Comparison of ENCODE assay signal across 16 cellular contexts in the genomic region with DNA sequence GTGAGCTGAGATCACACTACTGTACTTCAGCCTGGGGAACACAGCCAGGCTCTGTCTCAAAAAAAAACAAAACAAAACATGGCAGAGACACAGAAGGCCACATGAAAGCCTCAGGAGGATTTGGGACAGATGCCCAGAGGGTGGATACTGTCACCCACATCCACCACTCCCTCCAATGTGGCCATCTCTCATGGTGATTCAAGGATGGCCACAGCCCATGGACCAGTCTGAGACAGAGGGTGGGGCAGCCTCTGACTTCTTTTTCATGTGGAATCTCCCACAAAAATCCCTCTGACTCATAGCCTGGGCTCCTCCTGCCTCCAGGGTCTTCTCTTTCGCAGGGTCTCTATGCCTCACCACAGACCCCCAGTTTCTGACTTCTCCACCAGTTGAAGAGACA. TPM values are rescaled to one million over a fixed set of nuclear protein-coding genes. Genes with fewer than 3 reads are reported as not detected.
A peak's percentile ranks its signal among the peaks of the same experiment; 100 is the strongest.
DNase-seq lines count a peak whose midpoint lies in the region; ATAC-seq and TF ChIP-seq lines count a peak whose summit lies in the region.
"Had no signal": no experiment of that assay in that cellular context is flagged by ENCODE, and none has a peak within 500 bp of the region (broad histone marks: within the 10 kb centered on the region; RNA-seq: fewer than 3 reads in every experiment).

No MANE protein-coding gene starts in this region.

- no peak overlapping the region for H3K9ac ChIP-seq in mammary epithelial cell (ENCODE audit: insufficient read depth, low read length)

- DNase-seq in activated T-cell treated with anti-CD3 and anti-CD28 coated beads, Interleukin-2, amount 50 U/mL, for 72 hours, result no peak
- DNase-seq in activated T-cell treated with anti-CD3 and anti-CD28 coated beads, Interleukin-2, amount 50 U/mL, for 48 hours, result no peak
- DNase-seq in LHCN-M2 (ENCODE audit: low read depth), result peak; percentile 74
- DNase-seq in mammary epithelial cell, result peak; percentile 76
- no peak for DNase-seq in stimulated activated effector memory CD8-positive, alpha-beta T cell treated with anti-CD3 and anti-CD28 coated beads, Interleukin-12 subunit alpha, Interleukin-12 subunit beta, amount 100 ng/mL, for 72 hours (ENCODE audit: low spot score in 2 of 2)
- no peak for DNase-seq in NCI-H1092 treated with DMSO at 0.1 percent for 48 hours (lab: John Stamatoyannopoulos, UW)
- no peak for DNase-seq in activated CD8-positive, alpha-beta memory T cell treated with anti-CD3 and anti-CD28 coated beads, Interleukin-2, amount 10 ng/mL, durations not matched to agents 7 days and 5 days
- DNase-seq in NCI-H345 treated with DMSO at 0.1 percent for 48 hours (lab: John Stamatoyannopoulos, UW; ENCODE audit: unreplicated experiment), result no peak
- DNase-seq: dermis blood vessel endothelial cell, NCI-H1105 treated with DMSO at 0.1 percent for 48 hours had no signal

- no peak overlapping the region for H3K4me2 ChIP-seq in mammary epithelial cell (ENCODE audit: insufficient read depth, low read depth, low read length)

- no peak overlapping the region for H2AFZ ChIP-seq in mammary epithelial cell (ENCODE audit: low read depth, low read length)

- ATAC-seq in activated T-cell treated with anti-CD3 and anti-CD28 coated beads, Interleukin-2, amount 50 U/mL, for 72 hours (replicated peaks in 1 of 2), result peak; percentile 27 to 38
- peak; percentile 5 for ATAC-seq in stimulated activated effector memory CD8-positive, alpha-beta T cell treated with anti-CD3 and anti-CD28 coated beads, Interleukin-12 subunit alpha, Interleukin-12 subunit beta, amount 100 ng/mL, for 72 hours
- ATAC-seq in activated CD8-positive, alpha-beta memory T cell treated with anti-CD3 and anti-CD28 coated beads, Interleukin-2, amount 10 ng/mL, durations not matched to agents 7 days and 5 days, result no peak

- intact Hi-C loops in mammary epithelial cell (cut with micrococcal nuclease), result loop anchor here (5.0 kb wide), 1 partner anchor 39 kb away; no protein-coding TSS in a partner anchor

- no peak overlapping the region for H3K27ac ChIP-seq in mammary epithelial cell (ENCODE audit: insufficient read depth, low read depth, low read length)
- H3K27ac ChIP-seq: ascending aorta, SJSA1 had no signal

- H3K4me1 ChIP-seq in mammary epithelial cell (ENCODE audit: insufficient read depth, low read length), result peaks cover 2% of the 10 kb centered on the region
- H3K4me1 ChIP-seq: ascending aorta, SJSA1 had no signal

- H4K20me1 ChIP-seq in mammary epithelial cell (ENCODE audit: insufficient read depth, low read length), result no peaks in the 10 kb centered on the region

- H3K27me3 Mint-ChIP-seq in activated T-cell treated with anti-CD3 and anti-CD28 coated beads, Interleukin-2, amount 50 U/mL, for 72 hours (ENCODE audit: low read depth), result no peaks in the 10 kb centered on the region
- no peaks in the 10 kb centered on the region for H3K27me3 Mint-ChIP-seq in activated CD8-positive, alpha-beta memory T cell treated with anti-CD3 and anti-CD28 coated beads, Interleukin-2, amount 10 ng/mL, durations not matched to agents 7 days and 5 days
- H3K27me3 Mint-ChIP-seq: activated CD4-positive, alpha-beta memory T cell treated with anti-CD3 and anti-CD28 coated beads for 36 hours; IgD-negative memory B cell; natural killer cell treated with Interleukin-12 subunit alpha and Interleukin-12 subunit beta and Interleukin-15 and Interleukin-18, amount 100 ng/mL, for 72 hours had no signal

- dilution Hi-C loops in mammary epithelial cell (cut with HindIII; ENCODE audit: low sequenced_read_pairs), result no loop called here

- CTCF ChIA-PET in mammary epithelial cell (lab: Charles Lee; ENCODE audit: low non-redundant PET), result no interaction called here
- CTCF ChIA-PET in activated CD8-positive, alpha-beta memory T cell treated with anti-CD3 and anti-CD28 coated beads, Interleukin-2, amount 10 ng/mL, durations not matched to agents 7 days and 5 days (lab: Charles Lee), result no interaction called here

- H3K4me3 ChIP-seq in mammary epithelial cell (replicated peaks in 1 of 3; ENCODE audit: insufficient read depth in 1 of 3, low read depth in 2 of 3, low read length in 3 of 3), result no peak overlapping the region
- H3K4me3 ChIP-seq: ascending aorta, SJSA1 had no signal

- no TSS peak for BruUV-seq in mammary epithelial cell (replicated peaks; lab: Mats Ljungman, UMichigan)

- peaks cover 7% of the 10 kb centered on the region for H3K36me3 ChIP-seq in mammary epithelial cell (ENCODE audit: insufficient read depth, low read length)

- no peaks in the 10 kb centered on the region for H3K9me3 ChIP-seq in mammary epithelial cell (replicated peaks; ENCODE audit: insufficient read depth, low read length)
- H3K9me3 ChIP-seq: ascending aorta, SJSA1 had no signal

- no peak overlapping the region for H3K27ac Mint-ChIP-seq in activated T-cell treated with anti-CD3 and anti-CD28 coated beads, Interleukin-2, amount 50 U/mL, for 72 hours
- no peak overlapping the region for H3K27ac Mint-ChIP-seq in stimulated activated effector memory CD8-positive, alpha-beta T cell treated with anti-CD3 and anti-CD28 coated beads, Interleukin-12 subunit alpha, Interleukin-12 subunit beta, amount 100 ng/mL, for 72 hours
- H3K27ac Mint-ChIP-seq in activated CD8-positive, alpha-beta memory T cell treated with anti-CD3 and anti-CD28 coated beads, Interleukin-2, amount 10 ng/mL, durations not matched to agents 7 days and 5 days, result no peak overlapping the region
- H3K27ac Mint-ChIP-seq: activated CD4-positive, alpha-beta memory T cell treated with anti-CD3 and anti-CD28 coated beads for 36 hours; activated T-helper 2 cell treated with anti-CD3 and anti-CD28 coated beads, Interferon-gamma antibody, Interleukin-2, Interleukin-4, amounts not matched to agents 10 μg/mL and 5 μg/mL and 100 μg/mL, durations not matched to agents 14 hours and 24 hours and 36 hours; IgD-negative memory B cell; natural killer cell treated with Interleukin-12 subunit alpha and Interleukin-12 subunit beta and Interleukin-15 and Interleukin-18, amount 100 ng/mL, for 72 hours had no signal

- H3K36me3 Mint-ChIP-seq in activated T-cell treated with anti-CD3 and anti-CD28 coated beads, Interleukin-2, amount 50 U/mL, for 72 hours (ENCODE audit: insufficient read depth in 2 of 2), result no peaks in the 10 kb centered on the region
- H3K36me3 Mint-ChIP-seq in stimulated activated effector memory CD8-positive, alpha-beta T cell treated with anti-CD3 and anti-CD28 coated beads, Interleukin-12 subunit alpha, Interleukin-12 subunit beta, amount 100 ng/mL, for 72 hours, result no peaks in the 10 kb centered on the region
- no peaks in the 10 kb centered on the region for H3K36me3 Mint-ChIP-seq in activated CD8-positive, alpha-beta memory T cell treated with anti-CD3 and anti-CD28 coated beads, Interleukin-2, amount 10 ng/mL, durations not matched to agents 7 days and 5 days
- H3K36me3 Mint-ChIP-seq: activated CD4-positive, alpha-beta memory T cell treated with anti-CD3 and anti-CD28 coated beads for 36 hours; IgD-negative memory B cell; natural killer cell treated with Interleukin-12 subunit alpha and Interleukin-12 subunit beta and Interleukin-15 and Interleukin-18, amount 100 ng/mL, for 72 hours had no signal

- no CpG with 5 or more reads among the region's 1 CpG for WGBS in mammary epithelial cell (ENCODE audit: low coverage, missing lambda C conversion rate)

- H3K4me1 Mint-ChIP-seq in activated T-cell treated with anti-CD3 and anti-CD28 coated beads, Interleukin-2, amount 50 U/mL, for 72 hours (ENCODE audit: low read depth), result peaks cover 23% of the 10 kb centered on the region
- H3K4me1 Mint-ChIP-seq in stimulated activated effector memory CD8-positive, alpha-beta T cell treated with anti-CD3 and anti-CD28 coated beads, Interleukin-12 subunit alpha, Interleukin-12 subunit beta, amount 100 ng/mL, for 72 hours, result peaks cover 9% of the 10 kb centered on the region
- H3K4me1 Mint-ChIP-seq in activated CD8-positive, alpha-beta memory T cell treated with anti-CD3 and anti-CD28 coated beads, Interleukin-2, amount 10 ng/mL, durations not matched to agents 7 days and 5 days, result peaks cover 4% of the 10 kb centered on the region

- H3K4me3 Mint-ChIP-seq in activated T-cell treated with anti-CD3 and anti-CD28 coated beads, Interleukin-2, amount 50 U/mL, for 72 hours, result no peak overlapping the region
- no peak overlapping the region for H3K4me3 Mint-ChIP-seq in stimulated activated effector memory CD8-positive, alpha-beta T cell treated with anti-CD3 and anti-CD28 coated beads, Interleukin-12 subunit alpha, Interleukin-12 subunit beta, amount 100 ng/mL, for 72 hours
- no peak overlapping the region for H3K4me3 Mint-ChIP-seq in activated CD8-positive, alpha-beta memory T cell treated with anti-CD3 and anti-CD28 coated beads, Interleukin-2, amount 10 ng/mL, durations not matched to agents 7 days and 5 days
- H3K4me3 Mint-ChIP-seq: activated CD4-positive, alpha-beta memory T cell treated with anti-CD3 and anti-CD28 coated beads for 36 hours; IgD-negative memory B cell; natural killer cell treated with Interleukin-12 subunit alpha and Interleukin-12 subunit beta and Interleukin-15 and Interleukin-18, amount 100 ng/mL, for 72 hours had no signal

- in situ Hi-C loops in mammary epithelial cell (cut with MboI; ENCODE audit: low sequenced_read_pairs in 2 of 2), result no loop called here

- H3K27me3 ChIP-seq in mammary epithelial cell (ENCODE audit: insufficient read depth, low read length), result no peaks in the 10 kb centered on the region
- H3K27me3 ChIP-seq: ascending aorta, SJSA1 had no signal

- no peaks in the 10 kb centered on the region for H3K79me2 ChIP-seq in mammary epithelial cell (ENCODE audit: insufficient read depth, low read length)

- no peaks in the 10 kb centered on the region for H3K9me3 Mint-ChIP-seq in activated T-cell treated with anti-CD3 and anti-CD28 coated beads, Interleukin-2, amount 50 U/mL, for 72 hours
- H3K9me3 Mint-ChIP-seq in stimulated activated effector memory CD8-positive, alpha-beta T cell treated with anti-CD3 and anti-CD28 coated beads, Interleukin-12 subunit alpha, Interleukin-12 subunit beta, amount 100 ng/mL, for 72 hours, result no peaks in the 10 kb centered on the region
- no peaks in the 10 kb centered on the region for H3K9me3 Mint-ChIP-seq in activated CD8-positive, alpha-beta memory T cell treated with anti-CD3 and anti-CD28 coated beads, Interleukin-2, amount 10 ng/mL, durations not matched to agents 7 days and 5 days (ENCODE audit: low read depth)
- H3K9me3 Mint-ChIP-seq: activated CD4-positive, alpha-beta memory T cell treated with anti-CD3 and anti-CD28 coated beads for 36 hours; activated T-helper 2 cell treated with anti-CD3 and anti-CD28 coated beads, Interferon-gamma antibody, Interleukin-2, Interleukin-4, amounts not matched to agents 10 μg/mL and 5 μg/mL and 100 μg/mL, durations not matched to agents 14 hours and 24 hours and 36 hours; IgD-negative memory B cell; natural killer cell treated with Interleukin-12 subunit alpha and Interleukin-12 subunit beta and Interleukin-15 and Interleukin-18, amount 100 ng/mL, for 72 hours had no signal

- no peak for TF ChIP-seq CTCF in mammary epithelial cell (conservative IDR thresholded peaks at IDR 0.05 in 1 of 2, IDR thresholded peaks at IDR 0.05 in 1 of 2; ENCODE audit: extremely low read depth in 1 of 2, insufficient read depth in 1 of 2, low read depth in 1 of 2, low read length in 2 of 2)

RNA-seq across cellular contexts. Expression of a gene that starts 59.0 kb away (rescaled TPM):
- total RNA-seq in activated T-cell treated with anti-CD3 and anti-CD28 coated beads, Interleukin-2, amount 50 U/mL, for 72 hours, result 100 to 1,000 TPM; 118 to 121 TPM
- 144 and 180 TPM in 2 replicates for total RNA-seq in LHCN-M2 (2014; rRNA removed)
- 76.2 TPM for polyA plus RNA-seq in LHCN-M2 (2012)
- total RNA-seq in mammary epithelial cell, result 100 to 1,000 TPM; 170 to 184 TPM
- polyA plus RNA-seq in mammary epithelial cell, result 47.9 TPM
- polyA minus RNA-seq in mammary epithelial cell, result 154 TPM
- total RNA-seq in activated CD8-positive, alpha-beta memory T cell treated with anti-CD3 and anti-CD28 coated beads, Interleukin-2, amount 10 ng/mL, durations not matched to agents 7 days and 5 days, result 100 to 1,000 TPM; 186 to 220 TPM

Comparison
In these comparisons a context has a peak if more than half of its experiments do, and no peak if none do; other contexts are left out.
1. DNase-seq: peak in LHCN-M2 (single experiment) and mammary epithelial cell (single experiment); none in activated T-cell treated with anti-CD3 and anti-CD28 coated beads, Interleukin-2, amount 50 U/mL, for 72 hours (0 of 2), activated T-cell treated with anti-CD3 and anti-CD28 coated beads, Interleukin-2, amount 50 U/mL, for 48 hours (0 of 2), stimulated activated effector memory CD8-positive, alpha-beta T cell treated with anti-CD3 and anti-CD28 coated beads, Interleukin-12 subunit alpha, Interleukin-12 subunit beta, amount 100 ng/mL, for 72 hours (0 of 2), NCI-H1092 treated with DMSO at 0.1 percent for 48 hours (single experiment), activated CD8-positive, alpha-beta memory T cell treated with anti-CD3 and anti-CD28 coated beads, Interleukin-2, amount 10 ng/mL, durations not matched to agents 7 days and 5 days (single experiment) and NCI-H345 treated with DMSO at 0.1 percent for 48 hours (single experiment).